20 cellular contexts compared by ENCODE assay signal in genomic region chr10:97002670-97003069, GRCh38.
DNase-seq lines count a peak whose midpoint lies in the region; ATAC-seq and TF ChIP-seq lines count a peak whose summit lies in the region.
"Had no signal": no experiment of that assay in that cellular context is flagged by ENCODE, and none has a peak within 500 bp of the region (broad histone marks: within the 10 kb centered on the region; RNA-seq: fewer than 3 reads in every experiment).

No MANE protein-coding gene starts in this region.

- H3K27ac ChIP-seq in endodermal cell (ENCODE audit: low read depth, low read length) (no peak overlapping the region), osteoblast (ENCODE audit: low read depth, low read length) (no peak overlapping the region), vagina (no peak overlapping the region)
- H3K27ac ChIP-seq: 22Rv1, A549, C4-2B had no signal

- H3K9me3 ChIP-seq in endodermal cell (ENCODE audit: control insufficient read depth, low read length) (peaks cover 7% of the 10 kb centered on the region), osteoblast (ENCODE audit: low read depth, low read length) (peaks cover 1% of the 10 kb centered on the region), vagina (no peaks in the 10 kb centered on the region)

- CTCF ChIA-PET in activated CD8-positive, alpha-beta memory T cell treated with anti-CD3 and anti-CD28 coated beads, Interleukin-2, amount 10 ng/mL, durations not matched to agents 7 days and 5 days (lab: Charles Lee) = interaction anchor here (1.3 kb wide), 1 partner anchor 35 kb away, joined by 4 read pairs; no protein-coding TSS in a partner anchor

- H3K9me3 Mint-ChIP-seq in activated CD8-positive, alpha-beta memory T cell treated with anti-CD3 and anti-CD28 coated beads, Interleukin-2, amount 10 ng/mL, durations not matched to agents 7 days and 5 days (ENCODE audit: low read depth) = peaks cover 13% of the 10 kb centered on the region
- peaks cover 9% of the 10 kb centered on the region for H3K9me3 Mint-ChIP-seq in endodermal cell

- H3K79me2 ChIP-seq in osteoblast (ENCODE audit: insufficient read depth, low read length) = no peaks in the 10 kb centered on the region

- H3K36me3 ChIP-seq in endodermal cell (ENCODE audit: control insufficient read depth, insufficient read depth, low read length) (no peaks in the 10 kb centered on the region), osteoblast (ENCODE audit: insufficient read depth, low read length) (no peaks in the 10 kb centered on the region), vagina (no peaks in the 10 kb centered on the region)

- no peaks in the 10 kb centered on the region for H3K27me3 ChIP-seq in endodermal cell (ENCODE audit: control insufficient read depth, insufficient read depth, low read length, poor library complexity, severe bottlenecking)
- no peaks in the 10 kb centered on the region for H3K27me3 ChIP-seq in osteoblast (ENCODE audit: insufficient read depth, low read length)
- no peaks in the 10 kb centered on the region for H3K27me3 ChIP-seq in vagina

- H3K9ac ChIP-seq in endodermal cell (ENCODE audit: extremely low read depth, low read length, poor library complexity, severe bottlenecking) = no peak overlapping the region

- TF ChIP-seq POLR2A in vagina (IDR thresholded peaks at IDR 0.05) = no peak

- H3K4me3 ChIP-seq in endodermal cell (ENCODE audit: low read length) (no peak overlapping the region), osteoblast (ENCODE audit: insufficient read depth, low read length) (no peak overlapping the region), vagina (no peak overlapping the region)
- H3K4me3 ChIP-seq: A549, GM23338 had no signal

- peaks cover 7% of the 10 kb centered on the region for H3K36me3 Mint-ChIP-seq in activated CD8-positive, alpha-beta memory T cell treated with anti-CD3 and anti-CD28 coated beads, Interleukin-2, amount 10 ng/mL, durations not matched to agents 7 days and 5 days
- no peaks in the 10 kb centered on the region for H3K36me3 Mint-ChIP-seq in endodermal cell (ENCODE audit: low read depth)

- no peak overlapping the region for H3K4me3 Mint-ChIP-seq in activated CD8-positive, alpha-beta memory T cell treated with anti-CD3 and anti-CD28 coated beads, Interleukin-2, amount 10 ng/mL, durations not matched to agents 7 days and 5 days
- H3K4me3 Mint-ChIP-seq in endodermal cell = no peak overlapping the region
- H3K4me3 Mint-ChIP-seq: CD4-positive, alpha-beta T cell; GM23338 had no signal

- no peaks in the 10 kb centered on the region for H3K27me3 Mint-ChIP-seq in activated CD8-positive, alpha-beta memory T cell treated with anti-CD3 and anti-CD28 coated beads, Interleukin-2, amount 10 ng/mL, durations not matched to agents 7 days and 5 days
- H3K27me3 Mint-ChIP-seq in endodermal cell (ENCODE audit: insufficient read depth) = no peaks in the 10 kb centered on the region

- no peak for ATAC-seq in activated CD8-positive, alpha-beta memory T cell treated with anti-CD3 and anti-CD28 coated beads, Interleukin-2, amount 10 ng/mL, durations not matched to agents 7 days and 5 days
- no peak for ATAC-seq in GM21423 (IDR thresholded peaks at IDR 0.05; ENCODE audit: unreplicated experiment)
- ATAC-seq: A549, GM23338, HCT116 had no signal

- TF ChIP-seq CTCF in endodermal cell (conservative IDR thresholded peaks at IDR 0.05) = no peak
- no peak for TF ChIP-seq CTCF in osteoblast (IDR thresholded peaks at IDR 0.05; ENCODE audit: extremely low read depth, low read depth, low read length)
- no peak for TF ChIP-seq CTCF in vagina (IDR thresholded peaks at IDR 0.05)

- 94 to 98% methylated on average over 12 to 16 of the region's 16 CpGs for WGBS in endodermal cell (ENCODE audit: insufficient coverage in 1 of 2, insufficient read length in 1 of 2), 2 experiments

- no peak overlapping the region for H3K4me2 ChIP-seq in osteoblast (ENCODE audit: insufficient read depth, low read length)
- H3K4me2 ChIP-seq: A549, GM23338 had no signal

- intact Hi-C loops in vagina (cut with DNase I) = no loop called here

- H3K4me1 ChIP-seq in endodermal cell (ENCODE audit: control insufficient read depth, insufficient read depth, low read length) = no peaks in the 10 kb centered on the region
- H3K4me1 ChIP-seq in osteoblast (ENCODE audit: insufficient read depth, low read length) = peaks cover 11% of the 10 kb centered on the region
- H3K4me1 ChIP-seq in vagina = no peaks in the 10 kb centered on the region

- no peak overlapping the region for H2AFZ ChIP-seq in osteoblast (ENCODE audit: low read length)
- H2AFZ ChIP-seq: GM23338 had no signal

- peak; percentile 37 for DNase-seq in activated CD8-positive, alpha-beta memory T cell treated with anti-CD3 and anti-CD28 coated beads, Interleukin-2, amount 10 ng/mL, durations not matched to agents 7 days and 5 days
- DNase-seq in activated CD8-positive, alpha-beta memory T cell treated with anti-CD3 and anti-CD28 coated beads, Interleukin-2, amount 50 U/mL, for 4 hours = no peak
- DNase-seq in endodermal cell (peak; percentile 33), osteoblast (ENCODE audit: insufficient read length, low spot score, missing footprints) (peak; percentile 61), vagina (ENCODE audit: extremely low spot score in 2 of 2) (peak; percentile 46 to 60), DMS114 treated with DMSO at 0.1 percent for 48 hours (lab: John Stamatoyannopoulos, UW; ENCODE audit: unreplicated experiment) (no peak)
- no peak for DNase-seq in activated CD4-positive, CD25-positive, alpha-beta regulatory T cell (lab: John Stamatoyannopoulos, UW)
- DNase-seq: AML-193; Caco-2; CD4-positive, alpha-beta T cell; DMS153; DMS79; GDM1; IMR-90 had no signal

- no peak overlapping the region for H3K27ac Mint-ChIP-seq in activated CD8-positive, alpha-beta memory T cell treated with anti-CD3 and anti-CD28 coated beads, Interleukin-2, amount 10 ng/mL, durations not matched to agents 7 days and 5 days
- no peak overlapping the region for H3K27ac Mint-ChIP-seq in endodermal cell
- H3K27ac Mint-ChIP-seq: CD4-positive, alpha-beta T cell; GM23338 had no signal

- no peaks in the 10 kb centered on the region for H4K20me1 ChIP-seq in osteoblast (ENCODE audit: insufficient read depth, low read length)

- H3K4me1 Mint-ChIP-seq in activated CD8-positive, alpha-beta memory T cell treated with anti-CD3 and anti-CD28 coated beads, Interleukin-2, amount 10 ng/mL, durations not matched to agents 7 days and 5 days = no peaks in the 10 kb centered on the region
- no peaks in the 10 kb centered on the region for H3K4me1 Mint-ChIP-seq in endodermal cell

Comparison
In these comparisons a context has a peak if more than half of its experiments do, and no peak if none do; other contexts are left out.
1. DNase-seq: peak in activated CD8-positive, alpha-beta memory T cell treated with anti-CD3 and anti-CD28 coated beads, Interleukin-2, amount 10 ng/mL, durations not matched to agents 7 days and 5 days (single experiment), endodermal cell (single experiment), osteoblast (single experiment) and vagina (2 of 2); none in activated CD8-positive, alpha-beta memory T cell treated with anti-CD3 and anti-CD28 coated beads, Interleukin-2, amount 50 U/mL, for 4 hours (single experiment), DMS114 treated with DMSO at 0.1 percent for 48 hours (single experiment) and activated CD4-positive, CD25-positive, alpha-beta regulatory T cell (0 of 4).